Comparison of ENCODE assay signal across 1 cellular context in the genomic region with DNA sequence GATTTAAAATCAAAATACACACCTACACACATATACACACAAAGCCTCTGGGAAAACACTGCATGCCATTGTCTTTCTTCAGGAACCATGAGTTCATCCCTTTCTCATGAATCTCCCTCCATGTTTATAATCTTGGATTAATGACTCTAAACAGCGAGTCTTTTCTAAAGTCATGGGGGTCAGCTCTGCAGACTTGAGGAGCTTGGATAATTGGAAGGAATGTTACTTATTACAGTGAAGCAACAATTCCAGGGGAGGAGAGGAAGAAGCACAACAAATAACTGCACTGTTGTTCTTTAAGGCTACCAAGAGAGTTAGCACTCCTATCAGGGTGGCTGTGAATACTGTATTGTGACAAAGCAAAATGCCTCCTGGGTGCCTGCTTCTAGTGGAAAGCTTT.
TF ChIP-seq lines count a peak whose summit lies in the region.

No MANE protein-coding gene starts in this region.

TF ChIP-seq in GM23338, 12 proteins besides CTCF, POLR2A, EP300 and RAD21 (continued from another document):
- no peak for TF ChIP-seq ZNF462 (CRISPR knock-in tag; IDR thresholded peaks at IDR 0.05)
- TF ChIP-seq EZH2 (IDR thresholded peaks at IDR 0.05; ENCODE audit: low read depth, unreplicated experiment) = no peak
- TF ChIP-seq ETS1 (IDR thresholded peaks at IDR 0.05) = no peak
- TF ChIP-seq JUNB (IDR thresholded peaks at IDR 0.05; ENCODE audit: unreplicated experiment) = no peak
- no peak for TF ChIP-seq NANOG (IDR thresholded peaks at IDR 0.05; ENCODE audit: borderline replicate concordance)
- no peak for TF ChIP-seq CREB1 (CRISPR knock-in tag; IDR thresholded peaks at IDR 0.05; ENCODE audit: low read depth)
- TF ChIP-seq ZNF331 (CRISPR knock-in tag; IDR thresholded peaks at IDR 0.05; ENCODE audit: low read depth) = no peak
- no peak for TF ChIP-seq STAT1 (IDR thresholded peaks at IDR 0.05; ENCODE audit: unreplicated experiment)
